ENCODE assay signal across 36 cellular contexts in genomic region chr11:74135516-74135840, GRCh38. TPM values are rescaled to one million over a fixed set of nuclear protein-coding genes. Genes with fewer than 3 reads are reported as not detected.
DNase-seq lines count a peak whose midpoint lies in the region; ATAC-seq, FAIRE-seq and TF ChIP-seq lines count a peak whose summit lies in the region.
"Had no signal": no experiment of that assay in that cellular context is flagged by ENCODE, and none has a peak within 500 bp of the region (broad histone marks: within the 10 kb centered on the region; RNA-seq: fewer than 3 reads in every experiment).

No MANE protein-coding gene starts in this region.

- H4K20me1 ChIP-seq in HepG2 (ENCODE audit: insufficient read depth, low read length), result no peaks in the 10 kb centered on the region
- no peaks in the 10 kb centered on the region for H4K20me1 ChIP-seq in keratinocyte (ENCODE audit: control insufficient read depth, extremely low read depth, insufficient read depth, low read length)

- no peak for FAIRE-seq in HepG2 (lab: Jason Lieb, UNC)
- FAIRE-seq in keratinocyte (lab: Jason Lieb, UNC), result no peak
- FAIRE-seq in HTR-8/SVneo (lab: Jason Lieb, UNC), result no peak
- FAIRE-seq: A204.1, D721Med had no signal

- no peak for TF ChIP-seq RAD21 in HepG2 (CRISPR knock-in tag; IDR thresholded peaks at IDR 0.05)

- H3K4me2 ChIP-seq in HepG2 (ENCODE audit: low read depth, low read length) (no peak overlapping the region), keratinocyte (ENCODE audit: control insufficient read depth, extremely low read depth, insufficient read depth, low read depth, low read length) (peak overlapping the region; percentile 50)
- H3K4me2 ChIP-seq: GM23338, neural progenitor cell had no signal

- H3K27ac Mint-ChIP-seq in WTC11, result peak overlapping the region; percentile 21; the same call in 1 of the 2 replicates
- H3K27ac Mint-ChIP-seq in activated naive CD4-positive, alpha-beta T cell treated with anti-CD3 and anti-CD28 coated beads for 36 hours, result no peak overlapping the region
- H3K27ac Mint-ChIP-seq: activated CD8-positive, alpha-beta T cell treated with anti-CD3 and anti-CD28 coated beads, Interleukin-2, amount 10 ng/mL, durations not matched to agents 7 days and 5 days; CD4-positive, CD25-positive, alpha-beta regulatory T cell; memory B cell; neural progenitor cell; stimulated activated naive CD8-positive, alpha-beta T cell treated with anti-CD3 and anti-CD28 coated beads, Interleukin-15, Interleukin-2, amounts not matched to agents 100 ng/mL and 50 ng/mL, for 24 hours had no signal

- no peak overlapping the region for H3K4me3 ChIP-seq in HepG2 (replicated peaks in 1 of 3; ENCODE audit: insufficient read depth in 1 of 3, low read depth in 2 of 3, low read length in 3 of 3)
- H3K4me3 ChIP-seq in right lobe of liver, result no peak overlapping the region
- no peak overlapping the region for H3K4me3 ChIP-seq in keratinocyte (ENCODE audit: control insufficient read depth in 2 of 3, extremely low read depth in 1 of 3, insufficient read depth in 2 of 3, low read depth in 1 of 3, low read length in 3 of 3)
- H3K4me3 ChIP-seq: coronary artery, GM23338, neural progenitor cell, testis had no signal

- dilution Hi-C loops in keratinocyte (cut with MboI; ENCODE audit: extremely low pct_ligation_motif_present, low sequenced_read_pairs), result no loop called here

- TF ChIP-seq POLR2A in HepG2 (IDR thresholded peaks at IDR 0.05; ENCODE audit: insufficient read depth in 1 of 2, low read depth in 2 of 2, low read length in 2 of 2), result no peak
- no peak for TF ChIP-seq POLR2A in right lobe of liver (IDR thresholded peaks at IDR 0.05)

- H3K4me3 Mint-ChIP-seq in WTC11, result no peak overlapping the region
- no peak overlapping the region for H3K4me3 Mint-ChIP-seq in activated naive CD4-positive, alpha-beta T cell treated with anti-CD3 and anti-CD28 coated beads for 36 hours
- H3K4me3 Mint-ChIP-seq: activated CD8-positive, alpha-beta T cell treated with anti-CD3 and anti-CD28 coated beads, Interleukin-2, amount 10 ng/mL, durations not matched to agents 7 days and 5 days; activated T-helper 17 cell treated with anti-CD3 and anti-CD28 coated beads, Interleukin-2, amount 50 U/mL, for 72 hours; CD4-positive, CD25-positive, alpha-beta regulatory T cell; GM23338; memory B cell; neural progenitor cell; stimulated activated naive CD8-positive, alpha-beta T cell treated with anti-CD3 and anti-CD28 coated beads, Interleukin-15, Interleukin-2, amounts not matched to agents 100 ng/mL and 50 ng/mL, for 24 hours had no signal

- no peaks in the 10 kb centered on the region for H3K9me3 ChIP-seq in HepG2 (ENCODE audit: low read length)
- H3K9me3 ChIP-seq in right lobe of liver, result no peaks in the 10 kb centered on the region
- H3K9me3 ChIP-seq in keratinocyte (ENCODE audit: control insufficient read depth, low read depth, low read length), result no peaks in the 10 kb centered on the region
- H3K9me3 ChIP-seq: testis had no signal

- H3K4me1 Mint-ChIP-seq in WTC11, result peaks cover 20% of the 10 kb centered on the region
- H3K4me1 Mint-ChIP-seq in activated naive CD4-positive, alpha-beta T cell treated with anti-CD3 and anti-CD28 coated beads for 36 hours (ENCODE audit: low read depth), result no peaks in the 10 kb centered on the region
- H3K4me1 Mint-ChIP-seq: activated T-helper 17 cell treated with anti-CD3 and anti-CD28 coated beads, Interleukin-2, amount 50 U/mL, for 72 hours; memory B cell had no signal

- TF ChIP-seq CTCF in HepG2 (CRISPR knock-in tag; IDR thresholded peaks at IDR 0.05) (no peak), right lobe of liver (IDR thresholded peaks at IDR 0.05) (no peak), WTC11 (IDR thresholded peaks at IDR 0.05) (no peak), keratinocyte (optimal IDR thresholded peaks at IDR 0.05 in 1 of 3, IDR thresholded peaks at IDR 0.05 in 1 of 3, conservative IDR thresholded peaks at IDR 0.05 in 1 of 3; ENCODE audit: extremely low read depth in 1 of 3, insufficient read depth in 2 of 3, low read length in 3 of 3) (no peak)

- no TSS peak for BruUV-seq in HepG2 (replicated peaks; lab: Mats Ljungman, UMichigan)

- H3K27ac ChIP-seq in HepG2 (ENCODE audit: extremely low read length, insufficient read depth, low read length), result no peak overlapping the region
- no peak overlapping the region for H3K27ac ChIP-seq in right lobe of liver
- H3K27ac ChIP-seq in keratinocyte (ENCODE audit: control insufficient read depth, insufficient read depth, low read length), result no peak overlapping the region
- H3K27ac ChIP-seq: coronary artery, neural progenitor cell, parathyroid adenoma, testis, VCaP had no signal

- in situ Hi-C loops in HepG2 (cut with HindIII; ENCODE audit: extremely low pct_ligation_motif_present, low pct_unique_long_range_greater_than_20kb), result no loop called here

- no peaks in the 10 kb centered on the region for H3K9me1 ChIP-seq in keratinocyte (ENCODE audit: control insufficient read depth, extremely low read depth, insufficient read depth, low read length)

- ATAC-seq in HepG2 (no peak), right lobe of liver (no peak), WTC11 (no peak), GM18909 (IDR thresholded peaks at IDR 0.05; ENCODE audit: poor library complexity, unreplicated experiment) (no peak)
- ATAC-seq: activated CD8-positive, alpha-beta T cell treated with anti-CD3 and anti-CD28 coated beads, Interleukin-2, amount 10 ng/mL, durations not matched to agents 7 days and 5 days; activated naive CD4-positive, alpha-beta T cell treated with anti-CD3 and anti-CD28 coated beads, Interleukin-2, amount 50 U/mL, for 72 hours; activated T-helper 17 cell treated with anti-CD3 and anti-CD28 coated beads, Interleukin-2, amount 50 U/mL, for 72 hours; GM23338; left lobe of liver; PC-3 had no signal

- H2AFZ ChIP-seq in HepG2 (ENCODE audit: low read length), result no peak overlapping the region
- H2AFZ ChIP-seq in keratinocyte (ENCODE audit: control insufficient read depth, low read length), result no peak overlapping the region
- H2AFZ ChIP-seq: GM23338, neural progenitor cell, parathyroid adenoma had no signal

- H3K36me3 Mint-ChIP-seq in WTC11, result peaks cover 50% of the 10 kb centered on the region
- peaks cover 37% of the 10 kb centered on the region for H3K36me3 Mint-ChIP-seq in activated naive CD4-positive, alpha-beta T cell treated with anti-CD3 and anti-CD28 coated beads for 36 hours (ENCODE audit: low read depth)

- H3K36me3 ChIP-seq in HepG2 (replicated peaks in 1 of 2; ENCODE audit: control insufficient read depth in 1 of 2, insufficient read depth in 2 of 2, low read length in 2 of 2) (peaks cover 0 to 9% of the 10 kb centered on the region in 2 experiments; a peak in 2 of 5 replicates), right lobe of liver (peaks cover 0 to 7% (median 0%) of the 10 kb centered on the region in 4 donors), keratinocyte (ENCODE audit: control insufficient read depth in 2 of 2, extremely low read depth in 1 of 2, insufficient read depth in 2 of 2, low read length in 2 of 2) (peaks cover 1 to 3% of the 10 kb centered on the region in 2 experiments)

- intact Hi-C loops in HepG2 (cut with micrococcal nuclease; ENCODE audit: unreplicated experiment), result no loop called here
- intact Hi-C loops in right lobe of liver (cut with DNase I), result no loop called here
- intact Hi-C loops in activated naive CD4-positive, alpha-beta T cell treated with anti-CD3 and anti-CD28 coated beads for 36 hours (cut with micrococcal nuclease), result no loop called here

- H3K27me3 ChIP-seq in HepG2 (ENCODE audit: control insufficient read depth in 1 of 2, insufficient read depth in 2 of 2, low read length in 2 of 2), result no peaks in the 10 kb centered on the region
- no peaks in the 10 kb centered on the region for H3K27me3 ChIP-seq in right lobe of liver
- H3K27me3 ChIP-seq in keratinocyte (ENCODE audit: control insufficient read depth, extremely low read depth, insufficient read depth, low read length), result no peaks in the 10 kb centered on the region
- H3K27me3 ChIP-seq: neural progenitor cell, testis had no signal

- CTCF ChIA-PET in HepG2 (lab: Yijun Ruan, JAX; ENCODE audit: low intra/inter-chr PET ratio, low total read pairs), result no interaction called here
- CTCF ChIA-PET in WTC11 (lab: Charles Lee), result no interaction called here
- CTCF ChIA-PET in activated naive CD4-positive, alpha-beta T cell treated with anti-CD3 and anti-CD28 coated beads for 36 hours (lab: Charles Lee), result interaction anchor here (1.3 kb wide), 1 partner anchor 19 kb away, joined by 3 read pairs; no protein-coding TSS in a partner anchor

- POLR2A ChIA-PET in HepG2 (lab: Yijun Ruan, JAX) (no interaction called here), WTC11 (lab: Charles Lee) (no interaction called here)

- no peaks in the 10 kb centered on the region for H3K27me3 Mint-ChIP-seq in WTC11 (ENCODE audit: low read depth)
- H3K27me3 Mint-ChIP-seq in activated naive CD4-positive, alpha-beta T cell treated with anti-CD3 and anti-CD28 coated beads for 36 hours (ENCODE audit: low read depth), result no peaks in the 10 kb centered on the region
- H3K27me3 Mint-ChIP-seq: activated T-helper 17 cell treated with anti-CD3 and anti-CD28 coated beads, Interleukin-2, amount 50 U/mL, for 72 hours; CD4-positive, CD25-positive, alpha-beta regulatory T cell; memory B cell; stimulated activated naive CD8-positive, alpha-beta T cell treated with anti-CD3 and anti-CD28 coated beads, Interleukin-15, Interleukin-2, amounts not matched to agents 100 ng/mL and 50 ng/mL, for 24 hours had no signal

- DNase-seq in HepG2 (ENCODE audit: low spot score) (no peak), right lobe of liver (no peak), WTC11 (ENCODE audit: low spot score) (no peak), keratinocyte (ENCODE audit: low read depth, low spot score) (no peak), HTR-8/SVneo (ENCODE audit: insufficient read length, low spot score) (no peak), NCI-H2107 treated with DMSO at 0.1 percent for 48 hours (lab: John Stamatoyannopoulos, UW; ENCODE audit: unreplicated experiment) (no peak)
- DNase-seq in activated naive CD4-positive, alpha-beta T cell treated with anti-CD3 and anti-CD28 coated beads for 36 hours, result no peak
- DNase-seq: activated CD4-positive, alpha-beta T cell treated with anti-CD3 and anti-CD28 coated beads for 4 hours; activated CD8-positive, alpha-beta T cell treated with anti-CD3 and anti-CD28 coated beads, Interleukin-2, amount 10 ng/mL, durations not matched to agents 7 days and 5 days; AML-193; amygdala; CD4-positive, CD25-positive, alpha-beta regulatory T cell; effector memory CD4-positive, alpha-beta T cell; glutamatergic neuron; NCI-H146; NCI-H2171; NCI-H524; PC-3; retina; SHP77; stimulated activated CD8-positive, alpha-beta memory T cell treated with anti-CD3 and anti-CD28 coated beads, Interleukin-4, amount 100 ng/mL, for 48 hours; T-helper 9 cell; testis had no signal

- H3K4me1 ChIP-seq in HepG2 (ENCODE audit: insufficient read depth, low read length), result peaks cover 25% of the 10 kb centered on the region
- no peaks in the 10 kb centered on the region for H3K4me1 ChIP-seq in right lobe of liver
- H3K4me1 ChIP-seq in keratinocyte (ENCODE audit: control insufficient read depth, extremely low read depth, insufficient read depth, low read length), result peaks cover 28% of the 10 kb centered on the region
- H3K4me1 ChIP-seq: neural progenitor cell, parathyroid adenoma, testis had no signal

- H3K9ac ChIP-seq in HepG2 (ENCODE audit: insufficient read depth, low read depth, low read length) (no peak overlapping the region), keratinocyte (ENCODE audit: control insufficient read depth, extremely low read depth, insufficient read depth, low read length) (no peak overlapping the region)
- H3K9ac ChIP-seq: neural progenitor cell, parathyroid adenoma had no signal

- H3K9me3 Mint-ChIP-seq in WTC11, result peaks cover 3% of the 10 kb centered on the region
- H3K9me3 Mint-ChIP-seq in activated naive CD4-positive, alpha-beta T cell treated with anti-CD3 and anti-CD28 coated beads for 36 hours, result no peaks in the 10 kb centered on the region
- H3K9me3 Mint-ChIP-seq: activated naive CD4-positive, alpha-beta T cell treated with anti-CD3 and anti-CD28 coated beads, Interleukin-2, amount 50 U/mL, for 72 hours; activated T-helper 17 cell treated with anti-CD3 and anti-CD28 coated beads, Interleukin-2, amount 50 U/mL, for 72 hours; CD4-positive, CD25-positive, alpha-beta regulatory T cell; memory B cell; stimulated activated naive CD8-positive, alpha-beta T cell treated with anti-CD3 and anti-CD28 coated beads, Interleukin-15, Interleukin-2, amounts not matched to agents 100 ng/mL and 50 ng/mL, for 24 hours had no signal

- H3K79me2 ChIP-seq in HepG2 (ENCODE audit: insufficient read depth, low read length), result no peaks in the 10 kb centered on the region
- no peaks in the 10 kb centered on the region for H3K79me2 ChIP-seq in keratinocyte (ENCODE audit: control insufficient read depth, insufficient read depth, low read length)
- H3K79me2 ChIP-seq: parathyroid adenoma had no signal

- TF ChIP-seq EP300 in HepG2 (IDR thresholded peaks at IDR 0.05; ENCODE audit: low read depth in 2 of 2, low read length in 2 of 2), result no peak
- TF ChIP-seq EP300 in HepG2 (CRISPR knock-in tag; IDR thresholded peaks at IDR 0.05; ENCODE audit: borderline replicate concordance), result no peak

RNA-seq across cellular contexts. Expression of gene C2CD3, which starts 35.3 kb away (rescaled TPM):
- total RNA-seq in HepG2 (2016; rRNA removed; fragmentation: Illumina TruSeq; extraction: Trizol) (6.4 and 8.0 TPM in 2 replicates), right lobe of liver (1 to 10 TPM; 4.8 to 9.6 (median 7.4) TPM), WTC11 (2021) (15.0 to 18.7 TPM (median 15.4 TPM) in 3 replicates)
- 3.9 and 4.0 TPM in 2 replicates for total RNA-seq in HepG2 (2016; cell fraction: cytosol; rRNA removed; fragmentation: Illumina TruSeq; extraction: Trizol; ENCODE audit: low read depth)
- 6.5 and 9.9 TPM in 2 replicates for total RNA-seq in HepG2 (2016; cell fraction: insoluble cytoplasmic fraction; rRNA removed; fragmentation: Illumina TruSeq; extraction: Trizol)
- total RNA-seq in HepG2 (2016; cell fraction: membrane; rRNA removed; fragmentation: Illumina TruSeq; extraction: Trizol), result 6.9 and 8.1 TPM in 2 replicates
- 12.7 and 13.2 TPM in 2 replicates for total RNA-seq in HepG2 (2016; cell fraction: nucleus; rRNA removed; fragmentation: Illumina TruSeq; extraction: Trizol)
- polyA plus RNA-seq in HepG2 (2011; rRNA removed) (5.5 and 6.2 TPM in 2 replicates), keratinocyte (6.7 to 9.8 TPM (median 9.3 TPM) in 3 replicates)
- 3.1 and 3.6 TPM in 2 replicates for polyA plus RNA-seq in HepG2 (2011; cell fraction: cytosol; rRNA removed)
- polyA plus RNA-seq in HepG2 (2011; cell fraction: nucleus; rRNA removed), result 6.4 and 6.5 TPM in 2 replicates
- 5.9 and 6.5 TPM in 2 replicates for polyA plus RNA-seq in HepG2 (2012)
- polyA plus RNA-seq in HepG2 (2016; cell fraction: cytosol; fragmentation: Illumina TruSeq; extraction: Trizol; ENCODE audit: low read depth), result 4.6 and 6.1 TPM in 2 replicates
- polyA plus RNA-seq in HepG2 (2016; cell fraction: insoluble cytoplasmic fraction; fragmentation: Illumina TruSeq; extraction: Trizol; ENCODE audit: low read depth), result 8.1 and 10.7 TPM in 2 replicates
- polyA plus RNA-seq in HepG2 (2016; cell fraction: membrane; fragmentation: Illumina TruSeq; extraction: Trizol; ENCODE audit: low read depth), result 7.1 and 8.2 TPM in 2 replicates
- 12.8 and 14.8 TPM in 2 replicates for polyA plus RNA-seq in HepG2 (2016; cell fraction: nucleus; fragmentation: Illumina TruSeq; extraction: Trizol; ENCODE audit: insufficient read depth, low read depth)
- 19.1 and 127 TPM in 2 replicates for polyA minus RNA-seq in HepG2 (2011; rRNA and poly(A)+ RNA removed; ENCODE audit: low replicate concordance)
- polyA minus RNA-seq in HepG2 (2011; cell fraction: cytosol; rRNA and poly(A)+ RNA removed), result 5.9 and 7.7 TPM in 2 replicates
- 20.1 and 22.3 TPM in 2 replicates for polyA minus RNA-seq in HepG2 (2011; cell fraction: nucleus; rRNA and poly(A)+ RNA removed)
- polyA plus RNA-seq in keratinocyte (2011; ENCODE audit: low read depth), result 3.3 TPM
- 4.4 and 7.2 TPM in 2 replicates for polyA plus RNA-seq in keratinocyte (2011; cell fraction: cytosol; rRNA removed)
- polyA plus RNA-seq in keratinocyte (2011; cell fraction: nucleus; rRNA removed), result 15.4 and 20.4 TPM in 2 replicates
- polyA plus RNA-seq in keratinocyte (2012; ENCODE audit: low replicate concordance), result 6.5 and 7.3 TPM in 2 replicates
- 22.1 to 30.1 TPM (median 26.9 TPM) in 3 replicates for polyA minus RNA-seq in keratinocyte
- polyA minus RNA-seq in keratinocyte (2011; cell fraction: cytosol; rRNA and poly(A)+ RNA removed), result 12.7 TPM
- 20.9 and 35.4 TPM in 2 replicates for polyA minus RNA-seq in keratinocyte (2011; cell fraction: nucleus; rRNA and poly(A)+ RNA removed)
- 10 to 100 TPM; 21.3 to 23.1 TPM for total RNA-seq in activated naive CD4-positive, alpha-beta T cell treated with anti-CD3 and anti-CD28 coated beads for 36 hours

RNA-seq across cellular contexts. Expression of gene PPME1, which starts 35.6 kb away (rescaled TPM):
- total RNA-seq in HepG2 (2016; rRNA removed; fragmentation: Illumina TruSeq; extraction: Trizol), result 31.3 TPM in 2 replicates
- total RNA-seq in HepG2 (2016; cell fraction: cytosol; rRNA removed; fragmentation: Illumina TruSeq; extraction: Trizol; ENCODE audit: low read depth), result 7.4 and 7.8 TPM in 2 replicates
- total RNA-seq in HepG2 (2016; cell fraction: insoluble cytoplasmic fraction; rRNA removed; fragmentation: Illumina TruSeq; extraction: Trizol), result 26.7 and 30.7 TPM in 2 replicates
- 14.4 and 14.9 TPM in 2 replicates for total RNA-seq in HepG2 (2016; cell fraction: membrane; rRNA removed; fragmentation: Illumina TruSeq; extraction: Trizol)
- 25.1 and 28.0 TPM in 2 replicates for total RNA-seq in HepG2 (2016; cell fraction: nucleus; rRNA removed; fragmentation: Illumina TruSeq; extraction: Trizol)
- 44.2 and 56.0 TPM in 2 replicates for polyA plus RNA-seq in HepG2 (2011; rRNA removed)
- polyA plus RNA-seq in HepG2 (2011; cell fraction: cytosol; rRNA removed), result 50.5 and 57.4 TPM in 2 replicates
- polyA plus RNA-seq in HepG2 (2011; cell fraction: nucleus; rRNA removed), result 50.6 and 58.0 TPM in 2 replicates
- 32.9 and 37.6 TPM in 2 replicates for polyA plus RNA-seq in HepG2 (2012)
- polyA plus RNA-seq in HepG2 (2016; cell fraction: cytosol; fragmentation: Illumina TruSeq; extraction: Trizol; ENCODE audit: low read depth), result 5.2 and 5.8 TPM in 2 replicates
- 38.0 and 47.1 TPM in 2 replicates for polyA plus RNA-seq in HepG2 (2016; cell fraction: insoluble cytoplasmic fraction; fragmentation: Illumina TruSeq; extraction: Trizol; ENCODE audit: low read depth)
- 11.3 and 14.1 TPM in 2 replicates for polyA plus RNA-seq in HepG2 (2016; cell fraction: membrane; fragmentation: Illumina TruSeq; extraction: Trizol; ENCODE audit: low read depth)
- polyA plus RNA-seq in HepG2 (2016; cell fraction: nucleus; fragmentation: Illumina TruSeq; extraction: Trizol; ENCODE audit: insufficient read depth, low read depth), result 36.6 and 41.2 TPM in 2 replicates
- 59.3 and 103 TPM in 2 replicates for polyA minus RNA-seq in HepG2 (2011; rRNA and poly(A)+ RNA removed; ENCODE audit: low replicate concordance)
- polyA minus RNA-seq in HepG2 (2011; cell fraction: cytosol; rRNA and poly(A)+ RNA removed), result 34.3 and 38.3 TPM in 2 replicates
- 65.1 and 67.1 TPM in 2 replicates for polyA minus RNA-seq in HepG2 (2011; cell fraction: nucleus; rRNA and poly(A)+ RNA removed)
- total RNA-seq in right lobe of liver, result 10 to 100 TPM in 5 of 6 experiments, 1 to 10 TPM in 1; 8.9 to 18.9 (median 13.0) TPM
- total RNA-seq in WTC11 (2021), result 42.5 to 45.2 TPM (median 44.6 TPM) in 3 replicates
- 31.7 to 55.6 TPM (median 34.0 TPM) in 3 replicates for polyA plus RNA-seq in keratinocyte
- polyA plus RNA-seq in keratinocyte (2011; ENCODE audit: low read depth), result 53.6 TPM
- polyA plus RNA-seq in keratinocyte (2011; cell fraction: cytosol; rRNA removed), result 54.7 and 58.1 TPM in 2 replicates
- 78.3 and 89.4 TPM in 2 replicates for polyA plus RNA-seq in keratinocyte (2011; cell fraction: nucleus; rRNA removed)
- 31.4 and 41.8 TPM in 2 replicates for polyA plus RNA-seq in keratinocyte (2012; ENCODE audit: low replicate concordance)
- 42.2 to 51.6 TPM (median 49.1 TPM) in 3 replicates for polyA minus RNA-seq in keratinocyte
- 50.3 TPM for polyA minus RNA-seq in keratinocyte (2011; cell fraction: cytosol; rRNA and poly(A)+ RNA removed)
- polyA minus RNA-seq in keratinocyte (2011; cell fraction: nucleus; rRNA and poly(A)+ RNA removed), result 58.2 and 69.4 TPM in 2 replicates
- 10 to 100 TPM; 19.0 to 22.1 TPM for total RNA-seq in activated naive CD4-positive, alpha-beta T cell treated with anti-CD3 and anti-CD28 coated beads for 36 hours
